8 cellular contexts compared by ENCODE assay signal in genomic region chr5:94618493-94619328, GRCh38. TPM values are rescaled to one million over a fixed set of nuclear protein-coding genes. Genes with fewer than 3 reads are reported as not detected.
DNase-seq lines count a peak whose midpoint lies in the region; ATAC-seq and TF ChIP-seq lines count a peak whose summit lies in the region.

KIAA0825 (minus strand) TSS chr5:94618604; CDS start chr5:94537126, 81,478 bp downstream.
SLF1 (plus strand) TSS chr5:94618669; CDS start chr5:94628811, 10,142 bp downstream.

- no peaks in the 10 kb centered on the region for H4K20me1 ChIP-seq in PC-9 (ENCODE audit: insufficient read depth)

- H3K27ac ChIP-seq in PC-9 (peak within 1 kb of the TSS; percentile 56), esophagus squamous epithelium (peak within 1 kb of the TSS; percentile 57 to 92 (median 86))

- TSS peak; percentile 74 for BruUV-seq in PC-9 (replicated peaks; lab: Mats Ljungman, UMichigan)

- no peaks in the 10 kb centered on the region for H3K9me3 ChIP-seq in PC-9 (ENCODE audit: insufficient read depth, low read depth)
- H3K9me3 ChIP-seq in esophagus squamous epithelium, result no peaks in the 10 kb centered on the region

- POLR2A ChIA-PET in PC-9 (lab: Charles Lee; ENCODE audit: unreplicated experiment), result interaction anchor here (0.6 kb wide), 1 partner anchor 601 kb away, joined by 5 read pairs; no protein-coding TSS in a partner anchor

- DNase-seq in DMS53 (lab: John Stamatoyannopoulos, UW), result peak; percentile 94
- peak; percentile 80 to 82 for DNase-seq in PC-9
- peak; percentile 89 to 90 for DNase-seq in activated T-cell treated with anti-CD3 and anti-CD28 coated beads, Interleukin-2, amount 50 U/mL, for 48 hours
- DNase-seq in esophagus squamous epithelium (lab: John Stamatoyannopoulos, UW), result peak; percentile 36
- DNase-seq in myocyte (ENCODE audit: low read depth), result peak; percentile 90
- peak; percentile 70 to 77 for DNase-seq in stimulated activated CD8-positive, alpha-beta memory T cell treated with anti-CD3 and anti-CD28 coated beads, Interleukin-7, amount 100 ng/mL, for 4 hours (ENCODE audit: low read depth in 2 of 2)

- CTCF ChIA-PET in PC-9 (lab: Charles Lee), result no interaction called here

- ATAC-seq in GM21619 (IDR thresholded peaks at IDR 0.05; ENCODE audit: unreplicated experiment), result peak; percentile 96

- TF ChIP-seq RAD21 in Ishikawa (IDR thresholded peaks at IDR 0.05; ENCODE audit: low read depth), result no peak

- TF ChIP-seq CTCF in PC-9 (conservative IDR thresholded peaks at IDR 0.05) (no peak), esophagus squamous epithelium (IDR thresholded peaks at IDR 0.05) (peak in 2 of 6 experiments; percentile 8 to 10)

- H3K27me3 ChIP-seq in PC-9 (ENCODE audit: insufficient read depth, low read depth) (no peaks in the 10 kb centered on the region), esophagus squamous epithelium (no peaks in the 10 kb centered on the region)

- no peaks in the 10 kb centered on the region for H3K36me3 ChIP-seq in PC-9 (ENCODE audit: low read depth)
- H3K36me3 ChIP-seq in esophagus squamous epithelium, result no peaks in the 10 kb centered on the region

- H2AFZ ChIP-seq in PC-9, result peak within 1 kb of the TSS; percentile 94

- intact Hi-C loops in PC-9 (cut with micrococcal nuclease; ENCODE audit: unreplicated experiment) (loop anchor here (2.0 kb wide), 1 partner anchor 508 kb away; a partner anchor contains a TSS), esophagus squamous epithelium (cut with DNase I) (no loop called here)

- H3K4me3 ChIP-seq in PC-9 (peak within 1 kb of the TSS; percentile 70), esophagus squamous epithelium (peak within 1 kb of the TSS; percentile 66 to 92 (median 82))

- no peaks in the 10 kb centered on the region for H3K9me2 ChIP-seq in PC-9 (ENCODE audit: insufficient read depth)

- 0 to 1% methylated on average over 10 to 30 of the region's 63 CpGs for WGBS in esophagus squamous epithelium, 2 donors

- H3K4me1 ChIP-seq in PC-9 (replicated peaks; ENCODE audit: insufficient read depth), result peaks cover 26% of the 10 kb centered on the region
- H3K4me1 ChIP-seq in esophagus squamous epithelium, result peaks cover 0 to 32% (median 12%) of the 10 kb centered on the region in 3 donors

- H3K79me2 ChIP-seq in PC-9 (ENCODE audit: low read depth), result peaks cover 55% of the 10 kb centered on the region

- no peak for TF ChIP-seq EP300 in Ishikawa (IDR thresholded peaks at IDR 0.05; ENCODE audit: borderline replicate concordance)

- TF ChIP-seq POLR2A in esophagus squamous epithelium (IDR thresholded peaks at IDR 0.05), result peak in 2 of 4 donors; percentile 30 to 41

- peak within 1 kb of the TSS; percentile 87 for H3K4me2 ChIP-seq in PC-9

- peaks cover 9% of the 10 kb centered on the region for H3F3A ChIP-seq in PC-9 (ENCODE audit: insufficient read depth, low read depth)

TF ChIP-seq in Ishikawa, 13 proteins besides CTCF, POLR2A, EP300 and RAD21:
- TF ChIP-seq CREB1 (IDR thresholded peaks at IDR 0.05; ENCODE audit: low read depth) (no peak), USF1 (IDR thresholded peaks at IDR 0.05) (peak; percentile 50; the same call in 1 of the 2 replicates), TAF1 (IDR thresholded peaks at IDR 0.05; ENCODE audit: low read depth) (peak; percentile 76), EGR1 (IDR thresholded peaks at IDR 0.05) (peak; percentile 63; the same call in 1 of the 2 replicates), TEAD4 (IDR thresholded peaks at IDR 0.05) (no peak), FOXM1 (IDR thresholded peaks at IDR 0.05; ENCODE audit: borderline replicate concordance, low read depth) (no peak; the same call in 1 of the 2 replicates), CEBPB (IDR thresholded peaks at IDR 0.05) (no peak), NFIC (IDR thresholded peaks at IDR 0.05) (peak; percentile 10; the same call in 1 of the 2 replicates), YY1 (IDR thresholded peaks at IDR 0.05; ENCODE audit: low read depth) (0 out of 2 replicates have a peak, but pooled peaks have one; percentile 23), ZBTB7A (IDR thresholded peaks at IDR 0.05; ENCODE audit: low read depth) (no peak; the same call in 1 of the 2 replicates), TCF12 (IDR thresholded peaks at IDR 0.05; ENCODE audit: low read depth) (peak; percentile 76), REST (IDR thresholded peaks at IDR 0.05; ENCODE audit: low read depth) (no peak), MAX (IDR thresholded peaks at IDR 0.05) (peak; percentile 88)

RNA-seq across cellular contexts. Expression of gene KIAA0825, which starts in this region (rescaled TPM):
- total RNA-seq in PC-9 (2021) (0.93 and 1.9 TPM in 2 replicates), esophagus squamous epithelium (1 to 10 TPM; 1.8 to 3.4 (median 2.6) TPM), myocyte (2.9 and 3.4 TPM in 2 replicates)
- 0.71 TPM for polyA plus RNA-seq in myocyte (2012)

RNA-seq across cellular contexts. Expression of gene SLF1, which starts in this region (rescaled TPM):
- 8.8 and 10.2 TPM in 2 replicates for total RNA-seq in PC-9 (2021)
- 10 to 100 TPM in 1 of 4 donors, 1 to 10 TPM in 3; 2.9 to 14.5 (median 8.7) TPM for total RNA-seq in esophagus squamous epithelium
- 11.4 and 14.3 TPM in 2 replicates for total RNA-seq in myocyte
- 1.9 TPM for polyA plus RNA-seq in myocyte (2012)

Comparison
In these comparisons a context has a peak if more than half of its experiments do, and no peak if none do; other contexts are left out.
1. Peak in every context shown above with its lines: DNase-seq, ATAC-seq, H3K4me3 ChIP-seq and H3K27ac ChIP-seq.
2. DNase-seq: peak in every context shown above with its lines; median percentile 94 in DMS53; 90 in myocyte; 90 in activated T-cell treated with anti-CD3 and anti-CD28 coated beads, Interleukin-2, amount 50 U/mL, for 48 hours; 81 in PC-9; 74 in stimulated activated CD8-positive, alpha-beta memory T cell treated with anti-CD3 and anti-CD28 coated beads, Interleukin-7, amount 100 ng/mL, for 4 hours; 36 in esophagus squamous epithelium.